Comparison of ENCODE assay signal across 29 cellular contexts in genomic region chr10:119546009-119546408, GRCh38. TPM values are rescaled to one million over a fixed set of nuclear protein-coding genes. Genes with fewer than 3 reads are reported as not detected.
DNase-seq lines count a peak whose midpoint lies in the region; ATAC-seq and TF ChIP-seq lines count a peak whose summit lies in the region.
"Had no signal": no experiment of that assay in that cellular context is flagged by ENCODE, and none has a peak within 500 bp of the region (broad histone marks: within the 10 kb centered on the region; RNA-seq: fewer than 3 reads in every experiment).

No MANE protein-coding gene starts in this region.

- peaks cover 22% of the 10 kb centered on the region for H3K4me1 Mint-ChIP-seq in osteocyte (ENCODE audit: unreplicated experiment)

- no peak for ATAC-seq in left lobe of liver
- ATAC-seq in HG02642 (IDR thresholded peaks at IDR 0.05; ENCODE audit: poor library complexity, unreplicated experiment) = no peak
- ATAC-seq: activated T-cell treated with anti-CD3 and anti-CD28 coated beads, Interleukin-2, amount 50 U/mL, for 4 hours; gastrocnemius medialis; left ventricle myocardium superior; Panc1 had no signal

- H3K27me3 ChIP-seq in SJCRH30 = 0 out of 2 replicates have a peak, but pooled peaks cover 4% of the 10 kb centered on the region
- H3K27me3 ChIP-seq: tibial nerve had no signal

- peaks cover 22% of the 10 kb centered on the region for H3K27me3 Mint-ChIP-seq in osteocyte (ENCODE audit: unreplicated experiment)

- H3K9me3 ChIP-seq in SJCRH30 (replicated peaks) = no peaks in the 10 kb centered on the region
- H3K9me3 ChIP-seq: esophagus muscularis mucosa, gastrocnemius medialis, tibial nerve had no signal

- no peaks in the 10 kb centered on the region for H3K9me3 Mint-ChIP-seq in osteocyte (ENCODE audit: unreplicated experiment)
- H3K9me3 Mint-ChIP-seq: activated naive CD4-positive, alpha-beta T cell treated with anti-CD3 and anti-CD28 coated beads for 36 hours; activated T-cell treated with anti-CD3 and anti-CD28 coated beads, Interleukin-2, amount 50 U/mL, for 4 hours; stimulated activated naive CD8-positive, alpha-beta T cell treated with anti-CD3 and anti-CD28 coated beads, Interleukin-15, Interleukin-2, amounts not matched to agents 100 ng/mL and 50 ng/mL, for 24 hours; T-helper 1 cell treated with Interleukin-12 subunit alpha and Interleukin-12 subunit beta and Interleukin-4 antibody, amounts not matched to agents 30 μg/mL and 1 μg/mL, for 36 hours had no signal

- peaks cover 8% of the 10 kb centered on the region for H3K4me1 ChIP-seq in SJCRH30

- DNase-seq in AG10803 (ENCODE audit: low read depth) = peak; percentile 39
- peak; percentile 62 for DNase-seq in EL
- DNase-seq in SJCRH30 = peak; percentile 26 to 34
- DNase-seq in left lobe of liver (ENCODE audit: low spot score) = peak; percentile 35
- no peak for DNase-seq in GOT3 (lab: John Stamatoyannopoulos, UW)
- no peak for DNase-seq in osteocyte (ENCODE audit: extremely low spot score, unreplicated experiment)
- DNase-seq: activated CD4-positive, alpha-beta T cell treated with anti-CD3 and anti-CD28 coated beads for 4 hours; activated CD8-positive, alpha-beta memory T cell treated with anti-CD3 and anti-CD28 coated beads for 24 hours; activated naive CD4-positive, alpha-beta T cell treated with anti-CD3 and anti-CD28 coated beads for 36 hours; activated T-cell treated with anti-CD3 and anti-CD28 coated beads, Interleukin-2, amount 50 U/mL, for 4 hours; amygdala; cortex of kidney; endodermal cell; gastrocnemius medialis; H7; hypothalamus; left ventricle myocardium superior; NCI-H2081 treated with DMSO at 0.1 percent for 48 hours; NCI-H446 treated with DMSO at 0.1 percent for 48 hours; nephron progenitor cell had no signal

- no peak overlapping the region for H3K27ac Mint-ChIP-seq in osteocyte (ENCODE audit: unreplicated experiment)
- H3K27ac Mint-ChIP-seq: activated naive CD4-positive, alpha-beta T cell treated with anti-CD3 and anti-CD28 coated beads for 36 hours; endodermal cell; nephron progenitor cell; stimulated activated naive CD8-positive, alpha-beta T cell treated with anti-CD3 and anti-CD28 coated beads, Interleukin-15, Interleukin-2, amounts not matched to agents 100 ng/mL and 50 ng/mL, for 24 hours; T-helper 1 cell treated with Interleukin-12 subunit alpha and Interleukin-12 subunit beta and Interleukin-4 antibody, amounts not matched to agents 30 μg/mL and 1 μg/mL, for 36 hours had no signal

- peaks cover 2% of the 10 kb centered on the region for H3K36me3 Mint-ChIP-seq in osteocyte (ENCODE audit: unreplicated experiment)

- TF ChIP-seq CTCF in AG10803 (conservative IDR thresholded peaks at IDR 0.05; ENCODE audit: low read length) (no peak), osteocyte (IDR thresholded peaks at IDR 0.05) (no peak)

- H3K4me3 Mint-ChIP-seq in osteocyte (ENCODE audit: unreplicated experiment) = no peak overlapping the region
- H3K4me3 Mint-ChIP-seq: activated naive CD4-positive, alpha-beta T cell treated with anti-CD3 and anti-CD28 coated beads for 36 hours; activated T-cell treated with anti-CD3 and anti-CD28 coated beads, Interleukin-2, amount 50 U/mL, for 4 hours; endodermal cell; nephron progenitor cell; stimulated activated naive CD8-positive, alpha-beta T cell treated with anti-CD3 and anti-CD28 coated beads, Interleukin-15, Interleukin-2, amounts not matched to agents 100 ng/mL and 50 ng/mL, for 24 hours; T-helper 1 cell treated with Interleukin-12 subunit alpha and Interleukin-12 subunit beta and Interleukin-4 antibody, amounts not matched to agents 30 μg/mL and 1 μg/mL, for 36 hours had no signal

- H3K4me3 ChIP-seq in AG10803 (ENCODE audit: low read length) = no peak overlapping the region
- H3K4me3 ChIP-seq in SJCRH30 = no peak overlapping the region
- H3K4me3 ChIP-seq: cardiac muscle cell, esophagus muscularis mucosa, gastrocnemius medialis, tibial nerve had no signal

- no peaks in the 10 kb centered on the region for H3K36me3 ChIP-seq in SJCRH30
- H3K36me3 ChIP-seq: cardiac muscle cell, esophagus muscularis mucosa, gastrocnemius medialis, tibial nerve had no signal

- no peak overlapping the region for H3K27ac ChIP-seq in SJCRH30
- H3K27ac ChIP-seq: cardiac muscle cell, esophagus muscularis mucosa, gastrocnemius medialis, HL-60, parathyroid adenoma, tibial nerve had no signal

RNA-seq across cellular contexts. Expression of gene RGS10, which starts 3.5 kb away (rescaled TPM):
- total RNA-seq in SJCRH30 (2014; rRNA removed; shearing (Covaris generic)) = not detected in 2 replicates
- total RNA-seq in left lobe of liver (1.3 TPM), osteocyte (19.0 and 23.3 TPM in 2 replicates)

RNA-seq across cellular contexts. Expression of gene TIAL1, which starts 50.8 kb away (rescaled TPM):
- 78.8 and 97.6 TPM in 2 replicates for total RNA-seq in SJCRH30 (2014; rRNA removed; shearing (Covaris generic))
- total RNA-seq in left lobe of liver (39.3 TPM), osteocyte (125 and 133 TPM in 2 replicates)

Comparison
In these comparisons a context has a peak if more than half of its experiments do, and no peak if none do; other contexts are left out.
1. DNase-seq: peak in AG10803 (single experiment), EL (single experiment), SJCRH30 (2 of 2) and left lobe of liver (single experiment); none in GOT3 (single experiment) and osteocyte (single experiment).